In the genomic region with DNA sequence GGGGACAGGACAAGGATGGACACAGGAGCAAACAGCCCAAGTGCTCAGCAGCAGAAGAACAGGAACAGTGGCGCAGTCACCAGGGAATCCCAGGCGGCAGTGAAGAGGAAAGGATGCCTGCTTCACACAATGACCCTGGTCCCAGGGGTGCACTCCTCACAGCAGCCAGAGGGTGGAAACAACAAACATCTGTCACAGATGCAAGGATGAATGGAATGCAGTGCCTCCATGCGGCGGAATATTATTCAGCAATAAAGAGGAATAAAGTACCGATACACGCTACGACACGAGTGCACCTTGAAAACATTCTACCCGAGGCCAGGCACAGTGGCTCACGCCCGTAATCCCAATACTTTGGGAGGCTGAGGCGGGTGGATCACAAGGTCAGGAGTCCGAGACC, we compare ENCODE assay signal across 11 cellular contexts. TPM values are rescaled to one million over a fixed set of nuclear protein-coding genes. Genes with fewer than 3 reads are reported as not detected.
A peak's percentile ranks its signal among the peaks of the same experiment; 100 is the strongest.
DNase-seq lines count a peak whose midpoint lies in the region; ATAC-seq and TF ChIP-seq lines count a peak whose summit lies in the region.
"Had no signal": no experiment of that assay in that cellular context is flagged by ENCODE, and none has a peak within 500 bp of the region (broad histone marks: within the 10 kb centered on the region; RNA-seq: fewer than 3 reads in every experiment).

No MANE protein-coding gene starts in this region.

- H3K27ac ChIP-seq in RWPE2 (ENCODE audit: poor library complexity, severe bottlenecking) (peak overlapping the region; percentile 98), dorsolateral prefrontal cortex (peak overlapping the region in 51 of 59 donors; percentile 1 to 99 (median 61)), thoracic aorta (peak overlapping the region; percentile 66 to 67)

- intact Hi-C loops in dorsolateral prefrontal cortex (cut with DNase I) = no loop called here

- TF ChIP-seq CTCF in RWPE2 (IDR thresholded peaks at IDR 0.05; ENCODE audit: poor library complexity, severe bottlenecking) (no peak), dorsolateral prefrontal cortex (IDR thresholded peaks at IDR 0.05 in 54 of 56, conservative IDR thresholded peaks at IDR 0.05 in 2 of 56; ENCODE audit: low read depth in 1 of 56, partially characterized antibody in 56 of 56) (peak in 47 of 56 donors; percentile 15 to 68 (median 44)), thoracic aorta (IDR thresholded peaks at IDR 0.05) (no peak)

- DNase-seq in RWPE2 (ENCODE audit: low spot score) = no peak
- peak in 1 of 10 donors; percentile 48 for DNase-seq in dorsolateral prefrontal cortex
- DNase-seq in medulla oblongata (ENCODE audit: extremely low spot score) = peak; percentile 38
- no peak for DNase-seq in thoracic aorta (ENCODE audit: low spot score)
- no peak for DNase-seq in pons (ENCODE audit: low spot score)
- no peak for DNase-seq in NCI-H446 treated with DMSO at 0.1 percent for 48 hours (lab: John Stamatoyannopoulos, UW)
- no peak for DNase-seq in NCI-H2029 (lab: John Stamatoyannopoulos, UW)
- DNase-seq: NCI-H1694 treated with DMSO at 0.1 percent for 48 hours; stimulated activated CD4-positive, alpha-beta T cell treated with anti-CD3 and anti-CD28 coated beads, Interleukin-2, amount 100 ng/mL, for 24 hours; stimulated activated naive CD4-positive, alpha-beta T cell had no signal

- ATAC-seq in RWPE2 (ENCODE audit: low read depth) (no peak), thoracic aorta (ENCODE audit: insufficient number of reproducible peaks, low FRiP score, low read depth) (no peak), GM18873 (IDR thresholded peaks at IDR 0.05; ENCODE audit: low FRiP score, unreplicated experiment) (no peak)

- H3K36me3 ChIP-seq in RWPE2 (ENCODE audit: low read depth) (peaks cover 99% of the 10 kb centered on the region), thoracic aorta (peaks cover 35% of the 10 kb centered on the region)

- H3K4me3 ChIP-seq in RWPE2 (ENCODE audit: severe bottlenecking) = no peak overlapping the region
- H3K4me3 ChIP-seq in dorsolateral prefrontal cortex = peak overlapping the region in 1 of 59 donors; percentile 1
- no peak overlapping the region for H3K4me3 ChIP-seq in thoracic aorta

- peaks cover 75% of the 10 kb centered on the region for H3K4me1 ChIP-seq in RWPE2 (ENCODE audit: insufficient read depth, poor library complexity, severe bottlenecking)
- H3K4me1 ChIP-seq in thoracic aorta (ENCODE audit: control insufficient read depth in 1 of 2, low read depth in 2 of 2) = peaks cover 27 to 62% of the 10 kb centered on the region in 2 donors

- H3K9me3 ChIP-seq in RWPE2 (ENCODE audit: severe bottlenecking) (no peaks in the 10 kb centered on the region), thoracic aorta (no peaks in the 10 kb centered on the region)

- H3K27me3 ChIP-seq in RWPE2 (ENCODE audit: insufficient read depth, poor library complexity, severe bottlenecking) (no peaks in the 10 kb centered on the region), dorsolateral prefrontal cortex (no peaks in the 10 kb centered on the region), thoracic aorta (replicated peaks; ENCODE audit: insufficient read depth) (no peaks in the 10 kb centered on the region)

RNA-seq across cellular contexts. Expression of a gene that starts 12.7 kb away (rescaled TPM):
- total RNA-seq in dorsolateral prefrontal cortex (100 to 1,000 TPM; 150 to 281 (median 197) TPM), thoracic aorta (100 to 1,000 TPM in 1 of 2 donors, 10 to 100 TPM in 1; 98.1 to 140 TPM)

RNA-seq across cellular contexts. Expression of a gene that starts 31.7 kb away (rescaled TPM):
- total RNA-seq in dorsolateral prefrontal cortex (100 to 1,000 TPM in 119 of 120 experiments, 10 to 100 TPM in 1; 99.7 to 274 (median 141) TPM), thoracic aorta (100 to 1,000 TPM; 134 to 254 TPM)

Comparison
In these comparisons a context has a peak if more than half of its experiments do, and no peak if none do; other contexts are left out.
1. CTCF ChIP-seq: peak in dorsolateral prefrontal cortex (47 of 56); none in RWPE2 (single experiment) and thoracic aorta (single experiment).
2. Peak in every context shown above with its lines, with median percentiles within 50 percentile points of each other: H3K27ac ChIP-seq.